8 cellular contexts compared by ENCODE assay signal in the genomic region with DNA sequence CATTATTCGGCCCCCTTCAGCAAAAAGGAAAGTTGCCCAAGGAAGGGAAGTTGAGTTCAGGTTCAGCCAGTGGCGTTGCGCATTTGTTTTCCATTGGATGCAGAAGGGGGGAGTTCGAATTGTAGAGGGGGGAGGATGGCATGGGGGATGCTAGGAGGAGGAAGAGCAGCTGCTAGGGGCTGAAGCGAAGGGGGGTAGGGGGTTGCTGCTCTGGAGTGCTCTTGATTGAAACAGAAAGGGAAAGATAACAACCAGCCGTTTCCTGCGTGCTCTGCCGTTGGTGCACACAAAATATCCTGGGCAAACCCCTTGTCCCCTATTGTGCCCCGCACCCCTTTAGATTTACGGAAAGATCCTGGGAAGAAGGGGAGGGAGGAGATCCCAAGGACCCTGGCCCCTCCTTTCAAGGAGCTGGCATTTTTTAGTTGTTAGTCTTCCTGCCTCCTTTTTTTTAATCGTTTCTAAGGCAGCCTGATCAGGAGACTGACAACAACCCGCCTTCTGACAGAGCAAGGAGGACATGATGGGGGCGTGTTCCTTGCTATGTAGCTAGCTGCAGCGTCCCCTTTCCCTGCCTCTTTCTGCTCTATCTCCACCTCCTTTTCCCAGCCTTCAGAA. TPM values are rescaled to one million over a fixed set of nuclear protein-coding genes. Genes with fewer than 3 reads are reported as not detected.
DNase-seq lines count a peak whose midpoint lies in the region; FAIRE-seq and TF ChIP-seq lines count a peak whose summit lies in the region.

No MANE protein-coding gene starts in this region.

- no peaks in the 10 kb centered on the region for H3K9me3 ChIP-seq in muscle layer of colon (ENCODE audit: low read length)

- H3K36me3 ChIP-seq in muscle layer of colon (ENCODE audit: insufficient read depth, low read length) = no peaks in the 10 kb centered on the region

- peaks cover 63% of the 10 kb centered on the region for H3K4me1 ChIP-seq in muscle layer of colon (ENCODE audit: insufficient read depth, low read length)

- peaks cover 34% of the 10 kb centered on the region for H3K36me3 Mint-ChIP-seq in stimulated activated naive CD8-positive, alpha-beta T cell treated with anti-CD3 and anti-CD28 coated beads, Interleukin-15, Interleukin-2, amounts not matched to agents 100 ng/mL and 50 ng/mL, for 24 hours (ENCODE audit: low read depth)

- no peak; the same call in 1 of the 2 replicates for TF ChIP-seq POLR2A in GM12892 (IDR thresholded peaks at IDR 0.05; ENCODE audit: low read depth, low read length)

- DNase-seq in ACHN (peak; percentile 76), GM12892 (ENCODE audit: insufficient read length) (no peak), NCI-H510A (lab: John Stamatoyannopoulos, UW) (peak; percentile 57), activated T-cell treated with anti-CD3 and anti-CD28 coated beads for 1 hour (ENCODE audit: low read depth) (peak; percentile 8), epidermal melanocyte (ENCODE audit: insufficient read length, low spot score) (peak; percentile 93), NCI-H2196 (lab: John Stamatoyannopoulos, UW; ENCODE audit: unreplicated experiment) (no peak)

- H3K27me3 Mint-ChIP-seq in stimulated activated naive CD8-positive, alpha-beta T cell treated with anti-CD3 and anti-CD28 coated beads, Interleukin-15, Interleukin-2, amounts not matched to agents 100 ng/mL and 50 ng/mL, for 24 hours = no peaks in the 10 kb centered on the region

- H3K4me1 Mint-ChIP-seq in stimulated activated naive CD8-positive, alpha-beta T cell treated with anti-CD3 and anti-CD28 coated beads, Interleukin-15, Interleukin-2, amounts not matched to agents 100 ng/mL and 50 ng/mL, for 24 hours (ENCODE audit: low read depth) = peaks cover 65% of the 10 kb centered on the region

- in situ Hi-C loops in ACHN (cut with HindIII; ENCODE audit: low pct_ligation_motif_present, low pct_unique_long_range_greater_than_20kb, low sequenced_read_pairs) = no loop called here

- H3K9me3 Mint-ChIP-seq in stimulated activated naive CD8-positive, alpha-beta T cell treated with anti-CD3 and anti-CD28 coated beads, Interleukin-15, Interleukin-2, amounts not matched to agents 100 ng/mL and 50 ng/mL, for 24 hours = no peaks in the 10 kb centered on the region

- peak overlapping the region; percentile 92 for H3K27ac Mint-ChIP-seq in stimulated activated naive CD8-positive, alpha-beta T cell treated with anti-CD3 and anti-CD28 coated beads, Interleukin-15, Interleukin-2, amounts not matched to agents 100 ng/mL and 50 ng/mL, for 24 hours

- H3K4me3 ChIP-seq in muscle layer of colon (ENCODE audit: low read depth in 1 of 2, low read length in 2 of 2) = peak overlapping the region; percentile 70 to 92

- peak overlapping the region; percentile 51 for H3K9ac ChIP-seq in muscle layer of colon (ENCODE audit: low read length)

- peak overlapping the region; percentile 90 for H3K4me3 Mint-ChIP-seq in stimulated activated naive CD8-positive, alpha-beta T cell treated with anti-CD3 and anti-CD28 coated beads, Interleukin-15, Interleukin-2, amounts not matched to agents 100 ng/mL and 50 ng/mL, for 24 hours

- no peaks in the 10 kb centered on the region for H3K27me3 ChIP-seq in muscle layer of colon (ENCODE audit: control insufficient read depth in 1 of 2, insufficient read depth in 2 of 2, low read length in 2 of 2)

- H3K27ac ChIP-seq in muscle layer of colon (ENCODE audit: low read depth, low read length) = peak overlapping the region; percentile 89

- FAIRE-seq in GM12892 (lab: Jason Lieb, UNC) = peak; percentile 95

RNA-seq across cellular contexts. Expression of gene KMT2A, which starts 2.1 kb away (rescaled TPM):
- 30.5 TPM for polyA plus RNA-seq in GM12892 (2012; ENCODE audit: missing spikeins)

RNA-seq across cellular contexts. Expression of gene ATP5MG, which starts 37.0 kb away (rescaled TPM):
- polyA plus RNA-seq in GM12892 (2012; ENCODE audit: missing spikeins) = 748 TPM

Comparison
In these comparisons a context has a peak if more than half of its experiments do, and no peak if none do; other contexts are left out.
1. DNase-seq: peak in ACHN (single experiment), NCI-H510A (single experiment), activated T-cell treated with anti-CD3 and anti-CD28 coated beads for 1 hour (single experiment) and epidermal melanocyte (single experiment); none in GM12892 (single experiment) and NCI-H2196 (single experiment).